14 cellular contexts compared by ENCODE assay signal in genomic region chr7:141544831-141545230, GRCh38. TPM values are rescaled to one million over a fixed set of nuclear protein-coding genes. Genes with fewer than 3 reads are reported as not detected.
DNase-seq lines count a peak whose midpoint lies in the region; ATAC-seq and TF ChIP-seq lines count a peak whose summit lies in the region.
"Had no signal": no experiment of that assay in that cellular context is flagged by ENCODE, and none has a peak within 500 bp of the region (broad histone marks: within the 10 kb centered on the region; RNA-seq: fewer than 3 reads in every experiment).

No MANE protein-coding gene starts in this region.

- H3K27ac Mint-ChIP-seq in WTC11 = peak overlapping the region; percentile 45
- no peak overlapping the region for H3K27ac Mint-ChIP-seq in activated CD4-positive, alpha-beta T cell treated with anti-CD3 and anti-CD28 coated beads, Interleukin-2, amount 10 ng/mL, durations not matched to agents 24 days and 14 days

- peak overlapping the region; percentile 2; the same call in 1 of the 2 replicates for H3K4me3 Mint-ChIP-seq in WTC11
- no peak overlapping the region for H3K4me3 Mint-ChIP-seq in activated CD4-positive, alpha-beta T cell treated with anti-CD3 and anti-CD28 coated beads, Interleukin-2, amount 10 ng/mL, durations not matched to agents 24 days and 14 days

- H3K4me1 Mint-ChIP-seq in WTC11 = peaks cover 33% of the 10 kb centered on the region
- peaks cover 2% of the 10 kb centered on the region for H3K4me1 Mint-ChIP-seq in activated CD4-positive, alpha-beta T cell treated with anti-CD3 and anti-CD28 coated beads, Interleukin-2, amount 10 ng/mL, durations not matched to agents 24 days and 14 days

- peak; percentile 47 for DNase-seq in H7
- peak; percentile 38 for DNase-seq in WTC11 (ENCODE audit: low spot score)
- peak; percentile 22 for DNase-seq in iPS-NIHi7 (ENCODE audit: extremely low spot score)
- no peak for DNase-seq in NCI-H187 (lab: John Stamatoyannopoulos, UW)
- no peak for DNase-seq in activated CD4-positive, alpha-beta T cell treated with anti-CD3 and anti-CD28 coated beads, Interleukin-2, amount 10 ng/mL, durations not matched to agents 24 days and 14 days
- no peak for DNase-seq in AG08395 (ENCODE audit: low spot score)
- DNase-seq: Calu3, DMS 273 treated with DMSO at 0.1 percent for 48 hours, GOT3 had no signal

- no peaks in the 10 kb centered on the region for H3K9me3 ChIP-seq in HEK293 (ENCODE audit: control insufficient read depth, insufficient read depth, low read depth, low read length)
- H3K9me3 ChIP-seq: A549 had no signal

- H3K9me3 Mint-ChIP-seq in WTC11 = no peaks in the 10 kb centered on the region
- H3K9me3 Mint-ChIP-seq in activated CD4-positive, alpha-beta T cell treated with anti-CD3 and anti-CD28 coated beads, Interleukin-2, amount 10 ng/mL, durations not matched to agents 24 days and 14 days = no peaks in the 10 kb centered on the region

- no peaks in the 10 kb centered on the region; the same call in 1 of the 2 replicates for H3K36me3 Mint-ChIP-seq in WTC11
- H3K36me3 Mint-ChIP-seq in activated CD4-positive, alpha-beta T cell treated with anti-CD3 and anti-CD28 coated beads, Interleukin-2, amount 10 ng/mL, durations not matched to agents 24 days and 14 days (ENCODE audit: low read depth) = no peaks in the 10 kb centered on the region

- H3K4me3 ChIP-seq in H7 (ENCODE audit: insufficient read depth, low read depth, low read length) (no peak overlapping the region), HEK293 (ENCODE audit: low read depth, low read length) (no peak overlapping the region)
- H3K4me3 ChIP-seq: A549, GM12878 had no signal

- H3K4me1 ChIP-seq in HEK293 (ENCODE audit: control insufficient read depth, insufficient read depth, low read length) = no peaks in the 10 kb centered on the region
- H3K4me1 ChIP-seq: A549 had no signal

- ATAC-seq in WTC11 (peak; percentile 92), HG02623 (IDR thresholded peaks at IDR 0.05; ENCODE audit: unreplicated experiment) (no peak)
- ATAC-seq: A549, GM12878 had no signal

- H3K36me3 ChIP-seq in H7 (replicated peaks; ENCODE audit: control insufficient read depth, insufficient read depth, low read length) (no peaks in the 10 kb centered on the region), HEK293 (ENCODE audit: control insufficient read depth in 2 of 2, insufficient read depth in 1 of 2, low read length in 2 of 2) (no peaks in the 10 kb centered on the region)

- CTCF ChIA-PET in HEK293 (lab: Yijun Ruan, JAX) (interaction anchor here (2.0 kb wide), 1 partner anchor 11 kb away, joined by 8 read pairs; no protein-coding TSS in a partner anchor), WTC11 (lab: Charles Lee) (interaction anchor here (0.6 to 1.8 kb wide), 5 partner anchors 11 to 475 kb away, joined by 3 to 9 read pairs (median 3); no protein-coding TSS in a partner anchor)

- no peaks in the 10 kb centered on the region for H3K27me3 Mint-ChIP-seq in WTC11 (ENCODE audit: low read depth)
- peaks cover 10% of the 10 kb centered on the region for H3K27me3 Mint-ChIP-seq in activated CD4-positive, alpha-beta T cell treated with anti-CD3 and anti-CD28 coated beads, Interleukin-2, amount 10 ng/mL, durations not matched to agents 24 days and 14 days

- intact Hi-C loops in activated CD4-positive, alpha-beta T cell treated with anti-CD3 and anti-CD28 coated beads, Interleukin-2, amount 10 ng/mL, durations not matched to agents 24 days and 14 days (cut with micrococcal nuclease) = no loop called here

- H3K27ac ChIP-seq in HEK293 (ENCODE audit: extremely low read depth, low read depth, low read length) = no peak overlapping the region
- H3K27ac ChIP-seq: A549, KMS-11 had no signal

- TF ChIP-seq CTCF in HEK293 (tag by site-specific recombination; IDR thresholded peaks at IDR 0.05) (no peak), WTC11 (IDR thresholded peaks at IDR 0.05) (no peak)

- H3K27me3 ChIP-seq in H7 (ENCODE audit: control insufficient read depth, insufficient read depth, low read length) = no peaks in the 10 kb centered on the region

- POLR2A ChIA-PET in HEK293 (lab: Yijun Ruan, JAX) (no interaction called here), WTC11 (lab: Charles Lee) (no interaction called here)

TF ChIP-seq in HEK293, 187 proteins besides CTCF, POLR2A, EP300 and RAD21:
- no peak for TF ChIP-seq ZFP69B (tag by site-specific recombination; IDR thresholded peaks at IDR 0.05)
- peak; percentile 89 for TF ChIP-seq ZNF362 (tag by site-specific recombination; IDR thresholded peaks at IDR 0.05)
- no peak for TF ChIP-seq ZNF776 (tag by site-specific recombination; IDR thresholded peaks at IDR 0.05; ENCODE audit: borderline replicate concordance)

TF ChIP-seq in WTC11, 78 proteins besides CTCF, POLR2A, EP300 and RAD21:
- TF ChIP-seq ZNF423 (CRISPR knock-in tag; IDR thresholded peaks at IDR 0.05) (no peak), MAX (CRISPR knock-in tag; IDR thresholded peaks at IDR 0.05) (no peak), HMGA2 (CRISPR knock-in tag; IDR thresholded peaks at IDR 0.05) (no peak), SMAD4 (CRISPR knock-in tag; IDR thresholded peaks at IDR 0.05) (no peak), PRDM15 (CRISPR knock-in tag; IDR thresholded peaks at IDR 0.05) (no peak), SP1 (CRISPR knock-in tag; conservative IDR thresholded peaks at IDR 0.05) (no peak), ZNF425 (CRISPR knock-in tag; conservative IDR thresholded peaks at IDR 0.05) (no peak), ATF3 (CRISPR knock-in tag; conservative IDR thresholded peaks at IDR 0.05) (no peak), CREM (CRISPR knock-in tag; IDR thresholded peaks at IDR 0.05) (no peak), CBFB (CRISPR knock-in tag; IDR thresholded peaks at IDR 0.05; ENCODE audit: low read depth) (no peak), GTF2I (CRISPR knock-in tag; conservative IDR thresholded peaks at IDR 0.05) (no peak)
- TF ChIP-seq, protein P1, sequence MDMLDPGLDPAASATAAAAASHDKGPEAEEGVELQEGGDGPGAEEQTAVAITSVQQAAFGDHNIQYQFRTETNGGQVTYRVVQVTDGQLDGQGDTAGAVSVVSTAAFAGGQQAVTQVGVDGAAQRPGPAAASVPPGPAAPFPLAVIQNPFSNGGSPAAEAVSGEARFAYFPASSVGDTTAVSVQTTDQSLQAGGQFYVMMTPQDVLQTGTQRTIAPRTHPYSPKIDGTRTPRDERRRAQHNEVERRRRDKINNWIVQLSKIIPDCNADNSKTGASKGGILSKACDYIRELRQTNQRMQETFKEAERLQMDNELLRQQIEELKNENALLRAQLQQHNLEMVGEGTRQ (CRISPR knock-in tag; IDR thresholded peaks at IDR 0.05) = no peak

RNA-seq across cellular contexts. Expression of gene AGK, which starts 6.4 kb away (rescaled TPM):
- 49.1 and 59.9 TPM in 2 replicates for total RNA-seq in H7 (2014; rRNA removed; shearing (Covaris generic))
- 32.2 to 43.0 TPM (median 37.4 TPM) in 3 replicates for total RNA-seq in WTC11 (2021)
- total RNA-seq in activated CD4-positive, alpha-beta T cell treated with anti-CD3 and anti-CD28 coated beads, Interleukin-2, amount 10 ng/mL, durations not matched to agents 24 days and 14 days = 146 and 151 TPM in 2 replicates

Comparison
In these comparisons a context has a peak if more than half of its experiments do, and no peak if none do; other contexts are left out.
1. DNase-seq: peak in H7 (single experiment), WTC11 (single experiment) and iPS-NIHi7 (single experiment); none in NCI-H187 (0 of 2), activated CD4-positive, alpha-beta T cell treated with anti-CD3 and anti-CD28 coated beads, Interleukin-2, amount 10 ng/mL, durations not matched to agents 24 days and 14 days (single experiment) and AG08395 (single experiment).